ENCODE assay signal across 28 cellular contexts in the genomic region with DNA sequence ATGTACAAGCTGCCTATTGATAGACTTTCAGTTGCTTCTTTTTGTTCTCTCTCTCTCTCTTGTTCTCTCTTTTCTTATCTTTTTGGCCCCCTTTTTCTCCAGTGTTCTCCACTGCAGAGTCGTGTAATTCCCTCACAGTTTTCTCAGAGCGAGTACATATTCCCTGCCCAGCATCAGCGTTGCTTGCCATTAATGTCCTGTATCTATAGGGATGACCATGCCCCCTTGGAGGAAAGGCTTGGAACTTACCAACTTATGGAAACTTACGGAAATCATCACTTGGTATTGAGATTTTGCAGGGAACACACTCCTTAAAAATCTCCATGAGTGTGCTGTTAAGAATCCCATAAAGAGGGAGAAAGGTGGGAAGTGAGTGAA. TPM values are rescaled to one million over a fixed set of nuclear protein-coding genes. Genes with fewer than 3 reads are reported as not detected.
"Had no signal": no experiment of that assay in that cellular context is flagged by ENCODE, and none has a peak within 500 bp of the region (broad histone marks: within the 10 kb centered on the region; RNA-seq: fewer than 3 reads in every experiment).

No MANE protein-coding gene starts in this region.

- H2AFZ ChIP-seq: neural progenitor cell, parathyroid adenoma had no signal

- H3K27ac ChIP-seq: neural progenitor cell, ovary, parathyroid adenoma, psoas muscle, right lobe of liver, sigmoid colon, stomach, thoracic aorta, thyroid gland, tibial nerve, upper lobe of left lung, vagina had no signal

- H3K36me3 ChIP-seq: neural progenitor cell, ovary, right lobe of liver, sigmoid colon, stomach, thoracic aorta, thyroid gland, tibial nerve, upper lobe of left lung, vagina had no signal

- H3K4me1 ChIP-seq: sigmoid colon, thyroid gland, tibial nerve, vagina had no signal

- H3K4me2 ChIP-seq: neural progenitor cell had no signal

- H3K9me3 Mint-ChIP-seq: nephron; neural progenitor cell; stimulated activated effector memory CD8-positive, alpha-beta T cell treated with anti-CD3 and anti-CD28 coated beads, Interleukin-12 subunit alpha, Interleukin-12 subunit beta, amount 100 ng/mL, for 72 hours; stimulated activated naive B cell treated with anti-CD40 and anti-IgM and Interleukin-4, amounts not matched to agents 10 μg/mL and 1 μg/mL and 100 μg/mL, for 72 hours; stimulated activated naive CD8-positive, alpha-beta T cell treated with anti-CD3 and anti-CD28 coated beads, Interleukin-15, Interleukin-2, amounts not matched to agents 100 ng/mL and 50 ng/mL, for 24 hours had no signal

- H3K9ac ChIP-seq: neural progenitor cell, parathyroid adenoma had no signal

- H3K4me1 Mint-ChIP-seq: stimulated activated effector memory CD8-positive, alpha-beta T cell treated with anti-CD3 and anti-CD28 coated beads, Interleukin-12 subunit alpha, Interleukin-12 subunit beta, amount 100 ng/mL, for 72 hours; stimulated activated naive B cell treated with anti-CD40 and anti-IgM and Interleukin-4, amounts not matched to agents 10 μg/mL and 1 μg/mL and 100 μg/mL, for 72 hours had no signal

- H3K9me3 ChIP-seq: ovary, psoas muscle, right lobe of liver, sigmoid colon, stomach, thoracic aorta, thyroid gland, tibial nerve, upper lobe of left lung, vagina had no signal

- H3K4me3 Mint-ChIP-seq: nephron; stimulated activated effector memory CD8-positive, alpha-beta T cell treated with anti-CD3 and anti-CD28 coated beads, Interleukin-12 subunit alpha, Interleukin-12 subunit beta, amount 100 ng/mL, for 72 hours; stimulated activated naive B cell treated with anti-CD40 and anti-IgM and Interleukin-4, amounts not matched to agents 10 μg/mL and 1 μg/mL and 100 μg/mL, for 72 hours; stimulated activated naive CD8-positive, alpha-beta T cell treated with anti-CD3 and anti-CD28 coated beads, Interleukin-15, Interleukin-2, amounts not matched to agents 100 ng/mL and 50 ng/mL, for 24 hours had no signal

- H3K27ac Mint-ChIP-seq: nephron; neural progenitor cell; progenitor cell of endocrine pancreas; stimulated activated effector memory CD8-positive, alpha-beta T cell treated with anti-CD3 and anti-CD28 coated beads, Interleukin-12 subunit alpha, Interleukin-12 subunit beta, amount 100 ng/mL, for 72 hours; stimulated activated naive B cell treated with anti-CD40 and anti-IgM and Interleukin-4, amounts not matched to agents 10 μg/mL and 1 μg/mL and 100 μg/mL, for 72 hours; stimulated activated naive CD8-positive, alpha-beta T cell treated with anti-CD3 and anti-CD28 coated beads, Interleukin-15, Interleukin-2, amounts not matched to agents 100 ng/mL and 50 ng/mL, for 24 hours had no signal

- H3K4me3 ChIP-seq: neural progenitor cell, ovary, psoas muscle, right lobe of liver, sigmoid colon, stomach, thoracic aorta, thyroid gland, tibial nerve, upper lobe of left lung, vagina had no signal

- ATAC-seq: psoas muscle; right cardiac atrium; right lobe of liver; stimulated activated effector memory CD8-positive, alpha-beta T cell treated with anti-CD3 and anti-CD28 coated beads, Interleukin-12 subunit alpha, Interleukin-12 subunit beta, amount 100 ng/mL, for 72 hours; stimulated activated naive B cell treated with anti-CD40 and anti-IgM and Interleukin-4, amounts not matched to agents 10 μg/mL and 1 μg/mL and 100 μg/mL, for 72 hours had no signal

- DNase-seq: occipital lobe; ovary; psoas muscle; right cardiac atrium; right lobe of liver; sigmoid colon; stimulated activated CD4-positive, alpha-beta T cell treated with anti-CD3 and anti-CD28 coated beads, Interleukin-15, amount 100 ng/mL, for 24 hours; stimulated activated CD4-positive, alpha-beta T cell treated with anti-CD3 and anti-CD28 coated beads, Interleukin-2, amount 100 ng/mL, for 24 hours; stimulated activated CD4-positive, alpha-beta T cell treated with anti-CD3 and anti-CD28 coated beads, Interleukin-2, amount 100 ng/mL, for 48 hours; stimulated activated CD4-positive, alpha-beta T cell treated with anti-CD3 and anti-CD28 coated beads, Interleukin-4, amount 100 ng/mL, for 24 hours; stimulated activated naive B cell treated with anti-CD40 and anti-IgM and Interleukin-4, amounts not matched to agents 10 μg/mL and 1 μg/mL and 100 μg/mL, for 72 hours; stimulated activated naive CD4-positive, alpha-beta T cell treated with Interleukin-2 at 50 U/mL for 16 hours; stomach; thyroid gland; trophoblast cell; upper lobe of left lung had no signal

- H3K36me3 Mint-ChIP-seq: neural progenitor cell; stimulated activated effector memory CD8-positive, alpha-beta T cell treated with anti-CD3 and anti-CD28 coated beads, Interleukin-12 subunit alpha, Interleukin-12 subunit beta, amount 100 ng/mL, for 72 hours; stimulated activated naive B cell treated with anti-CD40 and anti-IgM and Interleukin-4, amounts not matched to agents 10 μg/mL and 1 μg/mL and 100 μg/mL, for 72 hours had no signal

- H3K79me2 ChIP-seq: parathyroid adenoma had no signal

- H3K27me3 ChIP-seq: ovary, right lobe of liver, thyroid gland, upper lobe of left lung, vagina had no signal

RNA-seq across cellular contexts. Expression of a gene that starts 14.3 kb away (rescaled TPM):
- total RNA-seq: renal cortical epithelial cell, right cardiac atrium, right lobe of liver, sigmoid colon, subcutaneous adipose tissue, thyroid gland, tibial nerve, ureter, vagina had no signal
